1 cellular context compared by ENCODE assay signal in the genomic region with DNA sequence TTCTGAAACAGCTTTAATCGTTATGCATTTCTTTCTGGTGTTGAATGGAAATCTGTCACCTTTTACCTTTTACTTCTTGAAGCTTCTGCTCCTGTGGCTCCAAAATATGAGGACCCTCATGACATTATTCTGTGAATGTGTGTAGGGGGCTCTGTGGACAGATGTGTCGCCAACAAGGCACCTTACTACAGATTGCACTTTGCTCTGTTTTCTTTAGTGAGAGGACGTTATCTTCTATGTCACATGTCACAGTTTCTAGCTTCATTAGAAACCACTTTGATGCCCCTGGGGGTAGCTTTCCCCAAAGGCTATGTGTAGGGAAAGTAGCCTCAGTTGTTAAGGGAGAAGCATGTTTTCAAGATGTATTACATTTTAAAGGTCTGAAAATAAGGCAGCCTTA.
TF ChIP-seq lines count a peak whose summit lies in the region.

No MANE protein-coding gene starts in this region.

TF ChIP-seq in GM23338, 12 proteins besides CTCF, POLR2A, EP300 and RAD21 (continued from another document):
- TF ChIP-seq, protein P1, sequence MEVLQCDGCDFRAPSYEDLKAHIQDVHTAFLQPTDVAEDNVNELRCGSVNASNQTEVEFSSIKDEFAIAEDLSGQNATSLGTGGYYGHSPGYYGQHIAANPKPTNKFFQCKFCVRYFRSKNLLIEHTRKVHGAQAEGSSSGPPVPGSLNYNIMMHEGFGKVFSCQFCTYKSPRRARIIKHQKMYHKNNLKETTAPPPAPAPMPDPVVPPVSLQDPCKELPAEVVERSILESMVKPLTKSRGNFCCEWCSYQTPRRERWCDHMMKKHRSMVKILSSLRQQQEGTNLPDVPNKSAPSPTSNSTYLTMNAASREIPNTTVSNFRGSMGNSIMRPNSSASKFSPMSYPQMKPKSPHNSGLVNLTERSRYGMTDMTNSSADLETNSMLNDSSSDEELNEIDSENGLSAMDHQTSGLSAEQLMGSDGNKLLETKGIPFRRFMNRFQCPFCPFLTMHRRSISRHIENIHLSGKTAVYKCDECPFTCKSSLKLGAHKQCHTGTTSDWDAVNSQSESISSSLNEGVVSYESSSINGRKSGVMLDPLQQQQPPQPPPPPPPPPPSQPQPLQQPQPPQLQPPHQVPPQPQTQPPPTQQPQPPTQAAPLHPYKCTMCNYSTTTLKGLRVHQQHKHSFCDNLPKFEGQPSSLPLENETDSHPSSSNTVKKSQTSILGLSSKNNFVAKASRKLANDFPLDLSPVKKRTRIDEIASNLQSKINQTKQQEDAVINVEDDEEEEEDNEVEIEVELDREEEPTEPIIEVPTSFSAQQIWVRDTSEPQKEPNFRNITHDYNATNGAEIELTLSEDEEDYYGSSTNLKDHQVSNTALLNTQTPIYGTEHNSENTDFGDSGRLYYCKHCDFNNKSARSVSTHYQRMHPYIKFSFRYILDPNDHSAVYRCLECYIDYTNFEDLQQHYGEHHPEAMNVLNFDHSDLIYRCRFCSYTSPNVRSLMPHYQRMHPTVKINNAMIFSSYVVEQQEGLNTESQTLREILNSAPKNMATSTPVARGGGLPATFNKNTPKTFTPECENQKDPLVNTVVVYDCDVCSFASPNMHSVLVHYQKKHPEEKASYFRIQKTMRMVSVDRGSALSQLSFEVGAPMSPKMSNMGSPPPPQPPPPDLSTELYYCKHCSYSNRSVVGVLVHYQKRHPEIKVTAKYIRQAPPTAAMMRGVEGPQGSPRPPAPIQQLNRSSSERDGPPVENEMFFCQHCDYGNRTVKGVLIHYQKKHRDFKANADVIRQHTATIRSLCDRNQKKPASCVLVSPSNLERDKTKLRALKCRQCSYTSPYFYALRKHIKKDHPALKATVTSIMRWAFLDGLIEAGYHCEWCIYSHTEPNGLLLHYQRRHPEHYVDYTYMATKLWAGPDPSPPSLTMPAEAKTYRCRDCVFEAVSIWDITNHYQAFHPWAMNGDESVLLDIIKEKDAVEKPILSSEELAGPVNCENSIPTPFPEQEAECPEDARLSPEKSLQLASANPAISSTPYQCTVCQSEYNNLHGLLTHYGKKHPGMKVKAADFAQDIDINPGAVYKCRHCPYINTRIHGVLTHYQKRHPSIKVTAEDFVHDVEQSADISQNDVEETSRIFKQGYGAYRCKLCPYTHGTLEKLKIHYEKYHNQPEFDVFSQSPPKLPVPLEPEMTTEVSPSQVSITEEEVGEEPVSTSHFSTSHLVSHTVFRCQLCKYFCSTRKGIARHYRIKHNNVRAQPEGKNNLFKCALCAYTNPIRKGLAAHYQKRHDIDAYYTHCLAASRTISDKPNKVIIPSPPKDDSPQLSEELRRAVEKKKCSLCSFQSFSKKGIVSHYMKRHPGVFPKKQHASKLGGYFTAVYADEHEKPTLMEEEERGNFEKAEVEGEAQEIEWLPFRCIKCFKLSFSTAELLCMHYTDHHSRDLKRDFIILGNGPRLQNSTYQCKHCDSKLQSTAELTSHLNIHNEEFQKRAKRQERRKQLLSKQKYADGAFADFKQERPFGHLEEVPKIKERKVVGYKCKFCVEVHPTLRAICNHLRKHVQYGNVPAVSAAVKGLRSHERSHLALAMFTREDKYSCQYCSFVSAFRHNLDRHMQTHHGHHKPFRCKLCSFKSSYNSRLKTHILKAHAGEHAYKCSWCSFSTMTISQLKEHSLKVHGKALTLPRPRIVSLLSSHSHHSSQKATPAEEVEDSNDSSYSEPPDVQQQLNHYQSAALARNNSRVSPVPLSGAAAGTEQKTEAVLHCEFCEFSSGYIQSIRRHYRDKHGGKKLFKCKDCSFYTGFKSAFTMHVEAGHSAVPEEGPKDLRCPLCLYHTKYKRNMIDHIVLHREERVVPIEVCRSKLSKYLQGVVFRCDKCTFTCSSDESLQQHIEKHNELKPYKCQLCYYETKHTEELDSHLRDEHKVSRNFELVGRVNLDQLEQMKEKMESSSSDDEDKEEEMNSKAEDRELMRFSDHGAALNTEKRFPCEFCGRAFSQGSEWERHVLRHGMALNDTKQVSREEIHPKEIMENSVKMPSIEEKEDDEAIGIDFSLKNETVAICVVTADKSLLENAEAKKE (CRISPR knock-in tag; IDR thresholded peaks at IDR 0.05), result no peak
- TF ChIP-seq ZNF331 (CRISPR knock-in tag; IDR thresholded peaks at IDR 0.05; ENCODE audit: low read depth) (no peak), EZH2 (IDR thresholded peaks at IDR 0.05; ENCODE audit: low read depth, unreplicated experiment) (no peak), EZH2phosphoT487 (IDR thresholded peaks at IDR 0.05; ENCODE audit: unreplicated experiment) (no peak)
